19 cellular contexts compared by ENCODE assay signal in the genomic region with DNA sequence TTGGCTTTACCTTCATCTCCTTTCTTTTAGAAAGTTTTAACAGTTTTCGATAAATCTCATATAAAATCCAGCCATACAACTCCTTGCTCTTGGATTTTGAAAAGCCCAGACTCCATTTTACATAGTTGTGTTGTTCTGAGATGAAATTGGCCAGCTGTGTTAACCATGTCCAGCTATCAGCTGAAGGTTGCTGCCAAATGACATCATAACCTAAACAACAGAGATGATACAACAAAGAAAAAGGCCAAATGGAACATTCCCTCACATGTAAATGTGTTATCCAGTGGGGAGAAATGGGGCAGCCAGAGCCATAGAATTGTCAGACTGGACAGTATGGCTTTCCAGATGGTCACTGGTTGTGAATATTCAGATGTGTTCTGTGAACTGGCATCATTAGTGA. TPM values are rescaled to one million over a fixed set of nuclear protein-coding genes. Genes with fewer than 3 reads are reported as not detected.
A peak's percentile ranks its signal among the peaks of the same experiment; 100 is the strongest.
DNase-seq lines count a peak whose midpoint lies in the region; ATAC-seq and TF ChIP-seq lines count a peak whose summit lies in the region.
"Had no signal": no experiment of that assay in that cellular context is flagged by ENCODE, and none has a peak within 500 bp of the region (broad histone marks: within the 10 kb centered on the region; RNA-seq: fewer than 3 reads in every experiment).

No MANE protein-coding gene starts in this region.

- H3K4me1 ChIP-seq in esophagus muscularis mucosa, result peaks cover 12 to 41% (median 31%) of the 10 kb centered on the region in 4 donors
- H3K4me1 ChIP-seq in right cardiac atrium (ENCODE audit: control insufficient read depth, insufficient read depth, low read length), result no peaks in the 10 kb centered on the region
- peaks cover 3 to 9% (median 5%) of the 10 kb centered on the region in 3 donors for H3K4me1 ChIP-seq in skeletal muscle tissue (ENCODE audit: control insufficient read depth in 3 of 3, insufficient read depth in 3 of 3, low read length in 3 of 3)
- H3K4me1 ChIP-seq in ascending aorta, result peaks cover 2 to 13% of the 10 kb centered on the region in 2 donors
- H3K4me1 ChIP-seq: body of pancreas had no signal

- DNase-seq in LHCN-M2 (ENCODE audit: low read depth), result peak; percentile 72
- DNase-seq in esophagus muscularis mucosa (ENCODE audit: extremely low spot score), result no peak
- no peak for DNase-seq in right cardiac atrium
- DNase-seq in activated CD4-positive, alpha-beta T cell treated with anti-CD3 and anti-CD28 coated beads for 1 hour, result no peak
- DNase-seq in NCI-H446 (lab: John Stamatoyannopoulos, UW), result no peak
- no peak for DNase-seq in NCI-H524 (lab: John Stamatoyannopoulos, UW)
- no peak for DNase-seq in ascending aorta (ENCODE audit: low spot score in 2 of 2)
- DNase-seq: activated gamma-delta T cell treated with Interleukin-2 at 50 U/mL for 16 hours, body of pancreas, erythroblast, NCI-H1436, SHP77, T-helper 2 cell had no signal

- peak; percentile 37 to 48 for ATAC-seq in right cardiac atrium
- ATAC-seq: activated CD4-positive, CD25-positive, alpha-beta regulatory T cell treated with anti-CD3 and anti-CD28 coated beads, Interleukin-2, amount 50 U/mL, for 24 hours; body of pancreas; natural killer cell treated with Interleukin-12 subunit alpha and Interleukin-12 subunit beta and Interleukin-15 and Interleukin-18, amount 100 ng/mL, for 72 hours had no signal

- no peaks in the 10 kb centered on the region for H3K27me3 ChIP-seq in esophagus muscularis mucosa
- H3K27me3 ChIP-seq in right cardiac atrium (ENCODE audit: control insufficient read depth, insufficient read depth), result no peaks in the 10 kb centered on the region
- no peaks in the 10 kb centered on the region for H3K27me3 ChIP-seq in skeletal muscle tissue (ENCODE audit: control insufficient read depth in 3 of 3, insufficient read depth in 3 of 3, low read length in 3 of 3)
- no peaks in the 10 kb centered on the region for H3K27me3 ChIP-seq in ascending aorta
- H3K27me3 ChIP-seq: BLaER1 treated with 17β-estradiol and CSF1 and Interleukin-3, amounts not matched to agents 10 nM and 100 nM; body of pancreas; suprapubic skin had no signal

- H3K36me3 ChIP-seq in esophagus muscularis mucosa (peaks cover 0 to 4% (median 0%) of the 10 kb centered on the region in 4 donors), skeletal muscle tissue (ENCODE audit: control insufficient read depth in 3 of 3, insufficient read depth in 3 of 3, low read length in 3 of 3) (no peaks in the 10 kb centered on the region), ascending aorta (no peaks in the 10 kb centered on the region)

- H3K9ac ChIP-seq in skeletal muscle tissue (ENCODE audit: low read depth in 1 of 3, low read length in 3 of 3), result no peak overlapping the region
- H3K9ac ChIP-seq: BLaER1 treated with 17β-estradiol and CSF1 and Interleukin-3, amounts not matched to agents 10 nM and 100 nM had no signal

- peak overlapping the region; percentile 0 to 54 (median 34) for H3K27ac ChIP-seq in esophagus muscularis mucosa (replicated peaks in 1 of 4)
- H3K27ac ChIP-seq in right cardiac atrium (ENCODE audit: low read length), result no peak overlapping the region
- H3K27ac ChIP-seq in skeletal muscle tissue (ENCODE audit: low read depth, low read length), result peak overlapping the region; percentile 21
- peak overlapping the region in 1 of 2 donors; percentile 0 for H3K27ac ChIP-seq in ascending aorta
- H3K27ac ChIP-seq: BLaER1 treated with 17β-estradiol and CSF1 and Interleukin-3, amounts not matched to agents 10 nM and 100 nM; body of pancreas; suprapubic skin had no signal

- no peak for TF ChIP-seq POLR2A in esophagus muscularis mucosa (IDR thresholded peaks at IDR 0.05; ENCODE audit: low read depth)

- H3K4me3 ChIP-seq in esophagus muscularis mucosa, result no peak overlapping the region
- H3K4me3 ChIP-seq in right cardiac atrium (ENCODE audit: low read length), result no peak overlapping the region
- H3K4me3 ChIP-seq in skeletal muscle tissue (ENCODE audit: low read length in 3 of 3), result no peak overlapping the region
- no peak overlapping the region for H3K4me3 ChIP-seq in ascending aorta
- H3K4me3 ChIP-seq: BLaER1 treated with 17β-estradiol and CSF1 and Interleukin-3, amounts not matched to agents 10 nM and 100 nM; body of pancreas; HAP-1; suprapubic skin had no signal

- 68% methylated on average over 1 of the region's 1 CpG for WGBS in esophagus muscularis mucosa
- 64% methylated on average over 1 of the region's 1 CpG for WGBS in right cardiac atrium

- H3K9me3 ChIP-seq in esophagus muscularis mucosa (no peaks in the 10 kb centered on the region), right cardiac atrium (ENCODE audit: control insufficient read depth, low read length) (no peaks in the 10 kb centered on the region), skeletal muscle tissue (ENCODE audit: control insufficient read depth in 3 of 3, low read length in 3 of 3) (no peaks in the 10 kb centered on the region), ascending aorta (no peaks in the 10 kb centered on the region)
- H3K9me3 ChIP-seq: BLaER1 treated with 17β-estradiol and CSF1 and Interleukin-3, amounts not matched to agents 10 nM and 100 nM; body of pancreas; HAP-1; suprapubic skin had no signal

- TF ChIP-seq CTCF in esophagus muscularis mucosa (IDR thresholded peaks at IDR 0.05), result no peak
- TF ChIP-seq CTCF in ascending aorta (IDR thresholded peaks at IDR 0.05), result no peak

- intact Hi-C loops in esophagus muscularis mucosa (cut with DNase I), result loop anchor here (10.0 kb wide), 2 partner anchors 128 to 438 kb away; partner anchors contain the start of gene TANC2
- intact Hi-C loops in right cardiac atrium (cut with DNase I), result loop anchor here in 3 of 4 donors (10.0 kb wide), 3 partner anchors 318 to 728 kb away; no protein-coding TSS in a partner anchor
- intact Hi-C loops in ascending aorta (cut with DNase I), result no loop called here

- TF ChIP-seq EP300 in esophagus muscularis mucosa (IDR thresholded peaks at IDR 0.05), result no peak

RNA-seq across cellular contexts. Expression of gene CYB561, which starts 43.3 kb away (rescaled TPM):
- total RNA-seq in LHCN-M2 (2014; rRNA removed) (3.8 and 6.7 TPM in 2 replicates), esophagus muscularis mucosa (10 to 100 TPM in 3 of 4 donors, 1 to 10 TPM in 1; 8.8 to 17.0 (median 13.2) TPM), right cardiac atrium (10 to 100 TPM; 19.2 to 26.5 (median 24.0) TPM), skeletal muscle tissue (4.2 TPM), ascending aorta (23.0 TPM)
- 5.5 TPM for polyA plus RNA-seq in LHCN-M2 (2012)
- polyA plus RNA-seq in right cardiac atrium, result 20.2 TPM
